In the genomic region with DNA sequence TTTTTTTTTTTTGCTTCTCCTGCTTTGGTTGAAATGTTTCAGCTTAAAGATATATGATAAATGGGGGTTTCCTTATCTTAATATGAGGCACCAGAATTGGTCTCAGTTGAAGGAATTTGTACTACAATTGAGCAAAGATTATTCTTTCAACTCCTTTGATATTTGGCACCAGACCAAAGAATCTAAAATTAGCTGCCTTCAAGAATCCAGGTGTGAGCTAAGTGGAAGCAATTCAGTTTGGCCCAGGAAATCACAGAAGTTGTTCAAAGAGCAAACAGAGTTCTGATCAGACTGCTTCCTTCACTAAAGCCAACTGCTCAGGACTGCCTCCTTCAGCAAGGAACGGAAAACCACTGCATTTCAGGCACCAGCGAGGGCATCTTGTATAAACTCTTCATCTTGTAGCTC, we compare ENCODE assay signal across 10 cellular contexts.
DNase-seq lines count a peak whose midpoint lies in the region; ATAC-seq and TF ChIP-seq lines count a peak whose summit lies in the region.
"Had no signal": no experiment of that assay in that cellular context is flagged by ENCODE, and none has a peak within 500 bp of the region (broad histone marks: within the 10 kb centered on the region; RNA-seq: fewer than 3 reads in every experiment).

No MANE protein-coding gene starts in this region.

- H3K27me3 ChIP-seq in gastroesophageal sphincter = no peaks in the 10 kb centered on the region
- H3K27me3 ChIP-seq: esophagus squamous epithelium, transverse colon had no signal

- peak; percentile 56 for DNase-seq in GM12865 (ENCODE audit: low read depth)
- DNase-seq in activated naive CD8-positive, alpha-beta T cell treated with anti-CD3 and anti-CD28 coated beads for 36 hours = no peak
- DNase-seq in neural crest cell (ENCODE audit: low read depth, low spot score) = no peak
- DNase-seq: esophagus squamous epithelium, transverse colon had no signal

- TF ChIP-seq EP300 in gastroesophageal sphincter (IDR thresholded peaks at IDR 0.05) = no peak

- H3K27me3 Mint-ChIP-seq in activated naive CD8-positive, alpha-beta T cell treated with anti-CD3 and anti-CD28 coated beads for 36 hours = peaks cover 5% of the 10 kb centered on the region
- no peaks in the 10 kb centered on the region for H3K27me3 Mint-ChIP-seq in neural crest cell (ENCODE audit: low read depth)

- ATAC-seq in HG03135 (IDR thresholded peaks at IDR 0.05; ENCODE audit: unreplicated experiment) = peak; percentile 52
- ATAC-seq in HG03432 (IDR thresholded peaks at IDR 0.05; ENCODE audit: unreplicated experiment) = no peak
- no peak for ATAC-seq in HG03521 (IDR thresholded peaks at IDR 0.05; ENCODE audit: unreplicated experiment)
- no peak for ATAC-seq in GM19463 (IDR thresholded peaks at IDR 0.05; ENCODE audit: unreplicated experiment)
- no peak for ATAC-seq in gastroesophageal sphincter

- TF ChIP-seq POLR2A in gastroesophageal sphincter (IDR thresholded peaks at IDR 0.05) = no peak

- no peak overlapping the region for H3K4me3 Mint-ChIP-seq in activated naive CD8-positive, alpha-beta T cell treated with anti-CD3 and anti-CD28 coated beads for 36 hours
- no peak overlapping the region for H3K4me3 Mint-ChIP-seq in neural crest cell

- H3K4me1 ChIP-seq in gastroesophageal sphincter = peaks cover 0 to 42% (median 0%) of the 10 kb centered on the region in 3 donors

- no peaks in the 10 kb centered on the region for H3K36me3 Mint-ChIP-seq in activated naive CD8-positive, alpha-beta T cell treated with anti-CD3 and anti-CD28 coated beads for 36 hours
- H3K36me3 Mint-ChIP-seq in neural crest cell (ENCODE audit: low read depth) = peaks cover 8% of the 10 kb centered on the region

- no peaks in the 10 kb centered on the region for H3K36me3 ChIP-seq in gastroesophageal sphincter
- H3K36me3 ChIP-seq: esophagus squamous epithelium, transverse colon had no signal

- H3K4me3 ChIP-seq in GM12865 (ENCODE audit: low read depth, low read length) (no peak overlapping the region), gastroesophageal sphincter (no peak overlapping the region)
- H3K4me3 ChIP-seq: esophagus squamous epithelium, transverse colon had no signal

- H3K9me3 Mint-ChIP-seq in activated naive CD8-positive, alpha-beta T cell treated with anti-CD3 and anti-CD28 coated beads for 36 hours = peaks cover 8% of the 10 kb centered on the region
- H3K9me3 Mint-ChIP-seq in neural crest cell = peaks cover 12% of the 10 kb centered on the region

- TF ChIP-seq CTCF in GM12865 (IDR thresholded peaks at IDR 0.05; ENCODE audit: insufficient read depth, low read depth, low read length, missing control alignments) (peak; percentile 28), neural crest cell (conservative IDR thresholded peaks at IDR 0.05) (peak; percentile 12), gastroesophageal sphincter (IDR thresholded peaks at IDR 0.05) (peak in 1 of 4 experiments; percentile 16)

- no peak overlapping the region for H3K27ac ChIP-seq in gastroesophageal sphincter
- H3K27ac ChIP-seq: esophagus squamous epithelium, transverse colon had no signal

- WGBS in gastroesophageal sphincter (ENCODE audit: low coverage in 1 of 2), 2 donors = 40 to 50% methylated on average over 1 to 2 of the region's 2 CpGs

- peaks cover 26% of the 10 kb centered on the region for H3K4me1 Mint-ChIP-seq in activated naive CD8-positive, alpha-beta T cell treated with anti-CD3 and anti-CD28 coated beads for 36 hours
- peaks cover 26% of the 10 kb centered on the region for H3K4me1 Mint-ChIP-seq in neural crest cell

- H3K9me3 ChIP-seq in gastroesophageal sphincter = peaks cover 0 to 4% (median 0%) of the 10 kb centered on the region in 3 donors
- H3K9me3 ChIP-seq: transverse colon had no signal

- H3K27ac Mint-ChIP-seq in activated naive CD8-positive, alpha-beta T cell treated with anti-CD3 and anti-CD28 coated beads for 36 hours = peak overlapping the region; percentile 42
- no peak overlapping the region for H3K27ac Mint-ChIP-seq in neural crest cell (ENCODE audit: unreplicated experiment)
